ENCODE assay signal across 8 cellular contexts in genomic region chr17:8186787-8187516, GRCh38. TPM values are rescaled to one million over a fixed set of nuclear protein-coding genes. Genes with fewer than 3 reads are reported as not detected.
DNase-seq lines count a peak whose midpoint lies in the region; ATAC-seq, FAIRE-seq and TF ChIP-seq lines count a peak whose summit lies in the region.

No MANE protein-coding gene starts in this region.

- intact Hi-C loops in HepG2 (cut with micrococcal nuclease; ENCODE audit: unreplicated experiment): loop anchor here (1.0 to 5.0 kb wide), 3 partner anchors 34 to 68 kb away; partner anchors contain the start of gene ALOXE3

- H3K9ac ChIP-seq in HepG2 (ENCODE audit: insufficient read depth, low read depth, low read length): peak overlapping the region; percentile 82

- ATAC-seq in HG03378 (IDR thresholded peaks at IDR 0.05; ENCODE audit: unreplicated experiment) (peak; percentile 20), HepG2 (peak; percentile 19)

- CTCF ChIA-PET in HepG2 (lab: Yijun Ruan, JAX; ENCODE audit: low intra/inter-chr PET ratio, low total read pairs): interaction anchor here (1.3 kb wide), 1 partner anchor 48 kb away, joined by 6 read pairs; no protein-coding TSS in a partner anchor

- no peaks in the 10 kb centered on the region for H3K9me3 ChIP-seq in HepG2 (ENCODE audit: low read length)

- POLR2A ChIA-PET in HepG2 (lab: Yijun Ruan, JAX): interaction anchor here (1.0 to 9.9 kb wide), 11 partner anchors 12 to 249 kb away, joined by 3 to 160 read pairs (median 6); partner anchors contain the start of genes AURKB, CTC1, NDEL1 and PFAS

- no peak for FAIRE-seq in HepG2 (lab: Jason Lieb, UNC)

- TF ChIP-seq RAD21 in HepG2 (CRISPR knock-in tag; IDR thresholded peaks at IDR 0.05): no peak

- peak overlapping the region; percentile 98 for H3K4me2 ChIP-seq in HepG2 (ENCODE audit: low read depth, low read length)

- H4K20me1 ChIP-seq in HepG2 (ENCODE audit: insufficient read depth, low read length): peaks cover 6% of the 10 kb centered on the region

- BruUV-seq in HepG2 (replicated peaks; lab: Mats Ljungman, UMichigan): no TSS peak

- DNase-seq in NCI-H524 treated with DMSO at 0.1 percent for 48 hours (lab: John Stamatoyannopoulos, UW) (peak; percentile 54), dermis blood vessel endothelial cell (peak; percentile 97), HepG2 (ENCODE audit: low spot score) (peak; percentile 89), iPS-NIHi11 (ENCODE audit: low spot score) (no peak)
- peak; percentile 98 for DNase-seq in activated CD4-positive, alpha-beta T cell treated with anti-CD3 and anti-CD28 coated beads for 48 hours
- peak; percentile 97 for DNase-seq in stimulated activated CD4-positive, alpha-beta T cell treated with anti-CD3 and anti-CD28 coated beads, Interleukin-1b, Interleukin-23, amount 100 ng/mL, for 48 hours

- TF ChIP-seq EP300 in HepG2 (IDR thresholded peaks at IDR 0.05; ENCODE audit: low read depth in 2 of 2, low read length in 2 of 2) (no peak), HepG2 (CRISPR knock-in tag; IDR thresholded peaks at IDR 0.05; ENCODE audit: borderline replicate concordance) (no peak)

- H3K79me2 ChIP-seq in HepG2 (ENCODE audit: insufficient read depth, low read length): peaks cover 8% of the 10 kb centered on the region

- in situ Hi-C loops in HepG2 (cut with HindIII; ENCODE audit: extremely low pct_ligation_motif_present, low pct_unique_long_range_greater_than_20kb): loop anchor here (5.0 to 10.0 kb wide), 2 partner anchors 35 to 62 kb away; partner anchors contain the start of gene HES7

- peaks cover 39% of the 10 kb centered on the region for H3K4me1 ChIP-seq in HepG2 (ENCODE audit: insufficient read depth, low read length)

- peak overlapping the region; percentile 81 for H3K27ac ChIP-seq in HepG2 (ENCODE audit: extremely low read length, insufficient read depth, low read length)

- no peaks in the 10 kb centered on the region; a peak in 1 of 5 replicates for H3K27me3 ChIP-seq in HepG2 (ENCODE audit: control insufficient read depth in 1 of 2, insufficient read depth in 2 of 2, low read length in 2 of 2)

- H3K4me3 ChIP-seq in GM12875 (ENCODE audit: low read depth, low read length) (peak overlapping the region; percentile 92), HepG2 (replicated peaks in 1 of 3; ENCODE audit: insufficient read depth in 1 of 3, low read depth in 2 of 3, low read length in 3 of 3) (peak overlapping the region; percentile 71 to 93 (median 87))

- no peaks in the 10 kb centered on the region for H3K36me3 ChIP-seq in HepG2 (replicated peaks in 1 of 2; ENCODE audit: control insufficient read depth in 1 of 2, insufficient read depth in 2 of 2, low read length in 2 of 2)

- 0 out of 2 replicates have a peak, but pooled peaks have one; percentile 25 for TF ChIP-seq CTCF in GM12875 (IDR thresholded peaks at IDR 0.05; ENCODE audit: borderline replicate concordance, insufficient read depth, low read depth, low read length)
- TF ChIP-seq CTCF in HepG2 (CRISPR knock-in tag; IDR thresholded peaks at IDR 0.05): peak; percentile 79

- no peak for TF ChIP-seq POLR2A in HepG2 (IDR thresholded peaks at IDR 0.05; ENCODE audit: insufficient read depth in 1 of 2, low read depth in 2 of 2, low read length in 2 of 2)

- H2AFZ ChIP-seq in HepG2 (ENCODE audit: low read length): no peak overlapping the region

- 2% methylated on average over 28 of the region's 32 CpGs for WGBS in HepG2 (ENCODE audit: low lambda C conversion rate)

RNA-seq across cellular contexts. Expression of gene BORCS6, which starts 3.0 kb away (rescaled TPM):
- total RNA-seq in dermis blood vessel endothelial cell: 16.6 and 18.9 TPM in 2 replicates
- total RNA-seq in HepG2 (2016; rRNA removed; fragmentation: Illumina TruSeq; extraction: Trizol): 5.1 and 5.3 TPM in 2 replicates
- total RNA-seq in HepG2 (2016; cell fraction: cytosol; rRNA removed; fragmentation: Illumina TruSeq; extraction: Trizol; ENCODE audit: low read depth): 1.3 and 1.4 TPM in 2 replicates
- total RNA-seq in HepG2 (2016; cell fraction: insoluble cytoplasmic fraction; rRNA removed; fragmentation: Illumina TruSeq; extraction: Trizol): 4.3 and 5.3 TPM in 2 replicates
- 3.0 and 3.2 TPM in 2 replicates for total RNA-seq in HepG2 (2016; cell fraction: membrane; rRNA removed; fragmentation: Illumina TruSeq; extraction: Trizol)
- total RNA-seq in HepG2 (2016; cell fraction: nucleus; rRNA removed; fragmentation: Illumina TruSeq; extraction: Trizol): 2.1 and 2.4 TPM in 2 replicates
- 2.0 and 3.2 TPM in 2 replicates for polyA plus RNA-seq in HepG2 (2011; rRNA removed)
- 3.3 and 3.8 TPM in 2 replicates for polyA plus RNA-seq in HepG2 (2011; cell fraction: cytosol; rRNA removed)
- 1.8 and 2.1 TPM in 2 replicates for polyA plus RNA-seq in HepG2 (2011; cell fraction: nucleus; rRNA removed)
- 2.9 and 3.6 TPM in 2 replicates for polyA plus RNA-seq in HepG2 (2012)
- 1.1 TPM in 2 replicates for polyA plus RNA-seq in HepG2 (2016; cell fraction: cytosol; fragmentation: Illumina TruSeq; extraction: Trizol; ENCODE audit: low read depth)
- polyA plus RNA-seq in HepG2 (2016; cell fraction: insoluble cytoplasmic fraction; fragmentation: Illumina TruSeq; extraction: Trizol; ENCODE audit: low read depth): 4.1 and 5.6 TPM in 2 replicates
- 1.5 and 1.8 TPM in 2 replicates for polyA plus RNA-seq in HepG2 (2016; cell fraction: membrane; fragmentation: Illumina TruSeq; extraction: Trizol; ENCODE audit: low read depth)
- polyA plus RNA-seq in HepG2 (2016; cell fraction: nucleus; fragmentation: Illumina TruSeq; extraction: Trizol; ENCODE audit: insufficient read depth, low read depth): 2.6 and 2.8 TPM in 2 replicates
- 6.1 and 8.3 TPM in 2 replicates for polyA minus RNA-seq in HepG2 (2011; rRNA and poly(A)+ RNA removed; ENCODE audit: low replicate concordance)
- polyA minus RNA-seq in HepG2 (2011; cell fraction: cytosol; rRNA and poly(A)+ RNA removed): 2.1 and 3.3 TPM in 2 replicates
- 1.2 and 1.9 TPM in 2 replicates for polyA minus RNA-seq in HepG2 (2011; cell fraction: nucleus; rRNA and poly(A)+ RNA removed)

RNA-seq across cellular contexts. Expression of gene TMEM107, which starts 10.8 kb away (rescaled TPM):
- total RNA-seq in dermis blood vessel endothelial cell (13.0 and 17.5 TPM in 2 replicates), HepG2 (2016; rRNA removed; fragmentation: Illumina TruSeq; extraction: Trizol) (3.8 and 15.3 TPM in 2 replicates)
- total RNA-seq in HepG2 (2016; cell fraction: cytosol; rRNA removed; fragmentation: Illumina TruSeq; extraction: Trizol; ENCODE audit: low read depth): 138 and 159 TPM in 2 replicates
- 4.0 and 13.1 TPM in 2 replicates for total RNA-seq in HepG2 (2016; cell fraction: insoluble cytoplasmic fraction; rRNA removed; fragmentation: Illumina TruSeq; extraction: Trizol)
- total RNA-seq in HepG2 (2016; cell fraction: membrane; rRNA removed; fragmentation: Illumina TruSeq; extraction: Trizol): 25.0 and 29.6 TPM in 2 replicates
- 18.7 and 21.8 TPM in 2 replicates for total RNA-seq in HepG2 (2016; cell fraction: nucleus; rRNA removed; fragmentation: Illumina TruSeq; extraction: Trizol)
- polyA plus RNA-seq in HepG2 (2011; rRNA removed): 4.5 and 7.2 TPM in 2 replicates
- polyA plus RNA-seq in HepG2 (2011; cell fraction: cytosol; rRNA removed): 5.0 and 5.5 TPM in 2 replicates
- 3.9 and 4.3 TPM in 2 replicates for polyA plus RNA-seq in HepG2 (2011; cell fraction: nucleus; rRNA removed)
- polyA plus RNA-seq in HepG2 (2012): 2.6 and 3.6 TPM in 2 replicates
- polyA plus RNA-seq in HepG2 (2016; cell fraction: cytosol; fragmentation: Illumina TruSeq; extraction: Trizol; ENCODE audit: low read depth): 2.4 and 3.4 TPM in 2 replicates
- 3.4 and 3.5 TPM in 2 replicates for polyA plus RNA-seq in HepG2 (2016; cell fraction: insoluble cytoplasmic fraction; fragmentation: Illumina TruSeq; extraction: Trizol; ENCODE audit: low read depth)
- polyA plus RNA-seq in HepG2 (2016; cell fraction: membrane; fragmentation: Illumina TruSeq; extraction: Trizol; ENCODE audit: low read depth): 2.1 and 3.3 TPM in 2 replicates
- 4.5 and 4.6 TPM in 2 replicates for polyA plus RNA-seq in HepG2 (2016; cell fraction: nucleus; fragmentation: Illumina TruSeq; extraction: Trizol; ENCODE audit: insufficient read depth, low read depth)
- polyA minus RNA-seq in HepG2 (2011; rRNA and poly(A)+ RNA removed; ENCODE audit: low replicate concordance): 121 and 165 TPM in 2 replicates
- 34.2 and 36.5 TPM in 2 replicates for polyA minus RNA-seq in HepG2 (2011; cell fraction: cytosol; rRNA and poly(A)+ RNA removed)
- polyA minus RNA-seq in HepG2 (2011; cell fraction: nucleus; rRNA and poly(A)+ RNA removed): 79.1 and 96.4 TPM in 2 replicates

RNA-seq across cellular contexts. Expression of gene AURKB, which starts 23.4 kb away (rescaled TPM):
- total RNA-seq in dermis blood vessel endothelial cell: 15.3 and 58.0 TPM in 2 replicates
- 67.7 and 75.3 TPM in 2 replicates for total RNA-seq in HepG2 (2016; rRNA removed; fragmentation: Illumina TruSeq; extraction: Trizol)
- 35.3 and 36.5 TPM in 2 replicates for total RNA-seq in HepG2 (2016; cell fraction: cytosol; rRNA removed; fragmentation: Illumina TruSeq; extraction: Trizol; ENCODE audit: low read depth)
- 56.7 and 73.3 TPM in 2 replicates for total RNA-seq in HepG2 (2016; cell fraction: insoluble cytoplasmic fraction; rRNA removed; fragmentation: Illumina TruSeq; extraction: Trizol)
- 32.1 and 37.8 TPM in 2 replicates for total RNA-seq in HepG2 (2016; cell fraction: membrane; rRNA removed; fragmentation: Illumina TruSeq; extraction: Trizol)
- 41.9 and 49.2 TPM in 2 replicates for total RNA-seq in HepG2 (2016; cell fraction: nucleus; rRNA removed; fragmentation: Illumina TruSeq; extraction: Trizol)
- 21.8 and 29.5 TPM in 2 replicates for polyA plus RNA-seq in HepG2 (2011; rRNA removed)
- 13.9 and 23.3 TPM in 2 replicates for polyA plus RNA-seq in HepG2 (2011; cell fraction: cytosol; rRNA removed)
- polyA plus RNA-seq in HepG2 (2011; cell fraction: nucleus; rRNA removed): 85.7 and 130 TPM in 2 replicates
- 28.3 and 50.5 TPM in 2 replicates for polyA plus RNA-seq in HepG2 (2012)
- 34.3 and 37.3 TPM in 2 replicates for polyA plus RNA-seq in HepG2 (2016; cell fraction: cytosol; fragmentation: Illumina TruSeq; extraction: Trizol; ENCODE audit: low read depth)
- polyA plus RNA-seq in HepG2 (2016; cell fraction: insoluble cytoplasmic fraction; fragmentation: Illumina TruSeq; extraction: Trizol; ENCODE audit: low read depth): 64.2 and 89.6 TPM in 2 replicates
- polyA plus RNA-seq in HepG2 (2016; cell fraction: membrane; fragmentation: Illumina TruSeq; extraction: Trizol; ENCODE audit: low read depth): 33.8 and 35.0 TPM in 2 replicates
- polyA plus RNA-seq in HepG2 (2016; cell fraction: nucleus; fragmentation: Illumina TruSeq; extraction: Trizol; ENCODE audit: insufficient read depth, low read depth): 113 and 123 TPM in 2 replicates
- polyA minus RNA-seq in HepG2 (2011; rRNA and poly(A)+ RNA removed; ENCODE audit: low replicate concordance): 58.9 and 154 TPM in 2 replicates
- polyA minus RNA-seq in HepG2 (2011; cell fraction: cytosol; rRNA and poly(A)+ RNA removed): 9.3 and 12.4 TPM in 2 replicates
- polyA minus RNA-seq in HepG2 (2011; cell fraction: nucleus; rRNA and poly(A)+ RNA removed): 39.9 and 62.1 TPM in 2 replicates

RNA-seq across cellular contexts. Expression of gene VAMP2, which starts 24.2 kb away (rescaled TPM):
- total RNA-seq in dermis blood vessel endothelial cell: 4.4 and 5.2 TPM in 2 replicates
- total RNA-seq in HepG2 (2016; rRNA removed; fragmentation: Illumina TruSeq; extraction: Trizol): 2.0 and 3.9 TPM in 2 replicates
- 4.1 and 5.2 TPM in 2 replicates for total RNA-seq in HepG2 (2016; cell fraction: cytosol; rRNA removed; fragmentation: Illumina TruSeq; extraction: Trizol; ENCODE audit: low read depth)
- 1.9 and 3.4 TPM in 2 replicates for total RNA-seq in HepG2 (2016; cell fraction: insoluble cytoplasmic fraction; rRNA removed; fragmentation: Illumina TruSeq; extraction: Trizol)
- 3.2 and 3.4 TPM in 2 replicates for total RNA-seq in HepG2 (2016; cell fraction: membrane; rRNA removed; fragmentation: Illumina TruSeq; extraction: Trizol)
- 6.5 and 7.1 TPM in 2 replicates for total RNA-seq in HepG2 (2016; cell fraction: nucleus; rRNA removed; fragmentation: Illumina TruSeq; extraction: Trizol)
- polyA plus RNA-seq in HepG2 (2011; rRNA removed): 17.2 and 19.6 TPM in 2 replicates
- 10.1 and 13.2 TPM in 2 replicates for polyA plus RNA-seq in HepG2 (2011; cell fraction: cytosol; rRNA removed)
- 40.7 and 63.7 TPM in 2 replicates for polyA plus RNA-seq in HepG2 (2011; cell fraction: nucleus; rRNA removed)
- polyA plus RNA-seq in HepG2 (2012): 29.0 and 34.1 TPM in 2 replicates
- 2.0 and 2.2 TPM in 2 replicates for polyA plus RNA-seq in HepG2 (2016; cell fraction: cytosol; fragmentation: Illumina TruSeq; extraction: Trizol; ENCODE audit: low read depth)
- polyA plus RNA-seq in HepG2 (2016; cell fraction: insoluble cytoplasmic fraction; fragmentation: Illumina TruSeq; extraction: Trizol; ENCODE audit: low read depth): 7.1 and 8.5 TPM in 2 replicates
- polyA plus RNA-seq in HepG2 (2016; cell fraction: membrane; fragmentation: Illumina TruSeq; extraction: Trizol; ENCODE audit: low read depth): 4.9 and 5.5 TPM in 2 replicates
- polyA plus RNA-seq in HepG2 (2016; cell fraction: nucleus; fragmentation: Illumina TruSeq; extraction: Trizol; ENCODE audit: insufficient read depth, low read depth): 35.4 and 36.0 TPM in 2 replicates
- polyA minus RNA-seq in HepG2 (2011; rRNA and poly(A)+ RNA removed; ENCODE audit: low replicate concordance): 6.8 and 7.6 TPM in 2 replicates
- 3.4 and 6.6 TPM in 2 replicates for polyA minus RNA-seq in HepG2 (2011; cell fraction: cytosol; rRNA and poly(A)+ RNA removed)
- 10.8 and 14.9 TPM in 2 replicates for polyA minus RNA-seq in HepG2 (2011; cell fraction: nucleus; rRNA and poly(A)+ RNA removed)

RNA-seq across cellular contexts. Expression of gene PER1, which starts 34.7 kb away (rescaled TPM):
- total RNA-seq in dermis blood vessel endothelial cell: 7.7 and 18.7 TPM in 2 replicates
- total RNA-seq in HepG2 (2016; rRNA removed; fragmentation: Illumina TruSeq; extraction: Trizol): 2.6 and 5.5 TPM in 2 replicates
- total RNA-seq in HepG2 (2016; cell fraction: cytosol; rRNA removed; fragmentation: Illumina TruSeq; extraction: Trizol; ENCODE audit: low read depth): 1.8 and 2.9 TPM in 2 replicates
- 3.2 and 5.8 TPM in 2 replicates for total RNA-seq in HepG2 (2016; cell fraction: insoluble cytoplasmic fraction; rRNA removed; fragmentation: Illumina TruSeq; extraction: Trizol)
- 1.4 and 1.9 TPM in 2 replicates for total RNA-seq in HepG2 (2016; cell fraction: membrane; rRNA removed; fragmentation: Illumina TruSeq; extraction: Trizol)
- total RNA-seq in HepG2 (2016; cell fraction: nucleus; rRNA removed; fragmentation: Illumina TruSeq; extraction: Trizol): 4.1 and 4.3 TPM in 2 replicates
- polyA plus RNA-seq in HepG2 (2011; rRNA removed): 3.6 and 5.2 TPM in 2 replicates
- 1.3 and 1.4 TPM in 2 replicates for polyA plus RNA-seq in HepG2 (2011; cell fraction: cytosol; rRNA removed)
- 32.0 and 32.6 TPM in 2 replicates for polyA plus RNA-seq in HepG2 (2011; cell fraction: nucleus; rRNA removed)
- polyA plus RNA-seq in HepG2 (2012): 7.8 and 11.4 TPM in 2 replicates
- 0.38 and 0.70 TPM in 2 replicates for polyA plus RNA-seq in HepG2 (2016; cell fraction: cytosol; fragmentation: Illumina TruSeq; extraction: Trizol; ENCODE audit: low read depth)
- 2.2 and 3.6 TPM in 2 replicates for polyA plus RNA-seq in HepG2 (2016; cell fraction: insoluble cytoplasmic fraction; fragmentation: Illumina TruSeq; extraction: Trizol; ENCODE audit: low read depth)
- 0.49 and 0.90 TPM in 2 replicates for polyA plus RNA-seq in HepG2 (2016; cell fraction: membrane; fragmentation: Illumina TruSeq; extraction: Trizol; ENCODE audit: low read depth)
- polyA plus RNA-seq in HepG2 (2016; cell fraction: nucleus; fragmentation: Illumina TruSeq; extraction: Trizol; ENCODE audit: insufficient read depth, low read depth): 13.1 and 17.6 TPM in 2 replicates
- polyA minus RNA-seq in HepG2 (2011; rRNA and poly(A)+ RNA removed; ENCODE audit: low replicate concordance): 11.1 and 12.7 TPM in 2 replicates
- polyA minus RNA-seq in HepG2 (2011; cell fraction: cytosol; rRNA and poly(A)+ RNA removed): 3.8 and 6.2 TPM in 2 replicates
- polyA minus RNA-seq in HepG2 (2011; cell fraction: nucleus; rRNA and poly(A)+ RNA removed): 10.4 and 10.7 TPM in 2 replicates
